Comparison of ENCODE assay signal across 13 cellular contexts in the genomic region with DNA sequence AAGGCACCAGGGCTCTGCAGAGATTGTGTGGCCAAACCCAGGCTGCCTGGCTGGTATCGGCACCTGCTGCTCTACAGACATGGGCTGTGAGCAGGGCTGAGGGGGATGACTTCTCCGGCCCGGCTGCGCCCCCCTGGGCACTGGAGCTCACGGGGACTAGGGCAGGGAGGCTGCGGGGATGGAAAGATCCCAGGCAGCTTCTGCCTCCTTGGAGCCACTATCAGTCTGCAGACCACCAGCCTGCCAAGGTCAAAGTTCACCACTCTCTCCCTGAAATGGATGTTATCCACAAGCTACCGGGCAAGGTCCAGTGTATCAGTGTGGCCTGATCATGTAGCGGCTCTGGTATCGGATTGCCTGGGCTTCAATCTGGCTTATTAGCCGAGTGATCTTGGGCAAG.
"Had no signal": no experiment of that assay in that cellular context is flagged by ENCODE, and none has a peak within 500 bp of the region (broad histone marks: within the 10 kb centered on the region; RNA-seq: fewer than 3 reads in every experiment).

No MANE protein-coding gene starts in this region.

- H3K9me3 ChIP-seq: thyroid gland, uterus had no signal

- DNase-seq: activated CD4-positive, alpha-beta T cell treated with anti-CD3 and anti-CD28 coated beads, Interleukin-2, amount 10 ng/mL, durations not matched to agents 7 days and 5 days; activated CD8-positive, alpha-beta memory T cell treated with anti-CD3 and anti-CD28 coated beads for 24 hours; activated naive CD4-positive, alpha-beta T cell treated with Interleukin-2 at 50 U/mL for 16 hours; hypothalamus; T-helper 17 cell; thyroid gland; uterus had no signal

- H3K27me3 ChIP-seq: dorsolateral prefrontal cortex, thyroid gland, uterus had no signal

- H3K4me3 ChIP-seq: lung, thyroid gland, uterus had no signal

- H3K27ac ChIP-seq: thyroid gland, uterus had no signal

- H3K36me3 ChIP-seq: thyroid gland, uterus had no signal

- H3K4me1 ChIP-seq: uterus had no signal

- ATAC-seq: activated T-helper 17 cell treated with anti-CD3 and anti-CD28 coated beads, Interleukin-2, amount 50 U/mL, for 72 hours; stimulated activated effector memory CD8-positive, alpha-beta T cell treated with anti-CD3 and anti-CD28 coated beads, Interleukin-12 subunit alpha, Interleukin-12 subunit beta, amount 100 ng/mL, for 72 hours; T-helper 17 cell had no signal

- FAIRE-seq: astrocyte, bronchial epithelial cell had no signal
